ENCODE assay signal across 7 cellular contexts in the genomic region with DNA sequence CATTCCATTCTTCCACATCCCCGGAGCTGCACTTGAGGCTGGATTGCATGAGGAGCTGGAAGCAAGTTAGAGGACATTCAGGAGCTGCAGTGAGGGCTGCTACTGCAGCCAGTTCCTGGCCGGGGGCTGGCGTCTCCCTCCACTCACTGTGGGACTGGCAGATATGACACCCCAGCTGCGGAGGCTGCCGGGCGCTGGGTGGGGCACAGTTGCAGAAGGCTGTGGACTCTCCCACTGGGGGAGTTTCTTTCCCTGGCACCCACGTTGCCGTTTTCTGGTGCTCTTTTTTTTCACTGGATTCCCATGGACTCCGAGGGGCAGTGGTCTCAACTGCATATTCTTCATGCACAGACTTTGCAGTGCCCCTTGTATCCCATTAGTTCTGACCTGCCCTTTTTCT.
"Had no signal": no experiment of that assay in that cellular context is flagged by ENCODE, and none has a peak within 500 bp of the region (broad histone marks: within the 10 kb centered on the region; RNA-seq: fewer than 3 reads in every experiment).

No MANE protein-coding gene starts in this region.

- H3K36me3 ChIP-seq: HAP-1 had no signal

- H3K4me3 ChIP-seq: GM23338, HAP-1, K562 had no signal

- DNase-seq: HFFc6, IMR-90 had no signal

- H3K4me1 ChIP-seq: HAP-1 had no signal

- H3K9me3 ChIP-seq: HAP-1 had no signal

- H3K27ac ChIP-seq: HL-60 had no signal

- ATAC-seq: GM23338, HCT116, K562 had no signal
